In genomic region chr7:4610768-4611467, GRCh38 we compare ENCODE assay signal across 7 cellular contexts.
A peak's percentile ranks its signal among the peaks of the same experiment; 100 is the strongest.
DNase-seq lines count a peak whose midpoint lies in the region; ATAC-seq, FAIRE-seq and TF ChIP-seq lines count a peak whose summit lies in the region.

No MANE protein-coding gene starts in this region.

- peak; percentile 76 for FAIRE-seq in GM12891 (lab: Jason Lieb, UNC)

- H3K4me3 Mint-ChIP-seq in stimulated activated memory B cell treated with anti-CD40 and anti-IgM and Interleukin-4, amounts not matched to agents 10 μg/mL and 1 μg/mL and 100 μg/mL, for 72 hours, result no peak overlapping the region

- no peak overlapping the region for H3K27ac Mint-ChIP-seq in stimulated activated memory B cell treated with anti-CD40 and anti-IgM and Interleukin-4, amounts not matched to agents 10 μg/mL and 1 μg/mL and 100 μg/mL, for 72 hours

- no peak for TF ChIP-seq POLR2A in GM12891 (IDR thresholded peaks at IDR 0.05; ENCODE audit: low read depth, low read length)

- ATAC-seq in HG03064 (IDR thresholded peaks at IDR 0.05; ENCODE audit: low read depth, unreplicated experiment), result peak; percentile 71
- ATAC-seq in stimulated activated memory B cell treated with anti-CD40 and anti-IgM and Interleukin-4, amounts not matched to agents 10 μg/mL and 1 μg/mL and 100 μg/mL, for 72 hours, result peak; percentile 66

- H3K4me1 Mint-ChIP-seq in stimulated activated memory B cell treated with anti-CD40 and anti-IgM and Interleukin-4, amounts not matched to agents 10 μg/mL and 1 μg/mL and 100 μg/mL, for 72 hours, result peaks cover 12% of the 10 kb centered on the region

- H3K36me3 Mint-ChIP-seq in stimulated activated memory B cell treated with anti-CD40 and anti-IgM and Interleukin-4, amounts not matched to agents 10 μg/mL and 1 μg/mL and 100 μg/mL, for 72 hours, result no peaks in the 10 kb centered on the region

- H3K27me3 Mint-ChIP-seq in stimulated activated memory B cell treated with anti-CD40 and anti-IgM and Interleukin-4, amounts not matched to agents 10 μg/mL and 1 μg/mL and 100 μg/mL, for 72 hours, result peaks cover 26% of the 10 kb centered on the region

- no peaks in the 10 kb centered on the region for H3K9me3 Mint-ChIP-seq in stimulated activated memory B cell treated with anti-CD40 and anti-IgM and Interleukin-4, amounts not matched to agents 10 μg/mL and 1 μg/mL and 100 μg/mL, for 72 hours

- DNase-seq in GM12891 (ENCODE audit: insufficient read length, low spot score), result no peak
- peak; percentile 39 to 79 for DNase-seq in NCI-H446 (lab: John Stamatoyannopoulos, UW)
- DNase-seq in activated CD4-positive, CD25-positive, alpha-beta regulatory T cell treated with anti-CD3 and anti-CD28 coated beads, Interleukin-2, amount 50 U/mL, for 72 hours, result peak; percentile 45
- peak; percentile 66 to 74 for DNase-seq in dermis microvascular lymphatic vessel endothelial cell (ENCODE audit: low read depth in 2 of 2)
- DNase-seq in lung microvascular endothelial cell (ENCODE audit: low read depth in 2 of 2), result peak; percentile 77 to 80

TF ChIP-seq in GM12891, 5 proteins besides CTCF, POLR2A, EP300 and RAD21:
- no peak for TF ChIP-seq POU2F2 (IDR thresholded peaks at IDR 0.05; ENCODE audit: low read depth, low read length)
- TF ChIP-seq PAX5 (IDR thresholded peaks at IDR 0.05; ENCODE audit: insufficient read depth, low read length, severe bottlenecking), result no peak
- no peak for TF ChIP-seq SPI1 (IDR thresholded peaks at IDR 0.05; ENCODE audit: low read depth, low read length)
